8 cellular contexts compared by ENCODE assay signal in the genomic region with DNA sequence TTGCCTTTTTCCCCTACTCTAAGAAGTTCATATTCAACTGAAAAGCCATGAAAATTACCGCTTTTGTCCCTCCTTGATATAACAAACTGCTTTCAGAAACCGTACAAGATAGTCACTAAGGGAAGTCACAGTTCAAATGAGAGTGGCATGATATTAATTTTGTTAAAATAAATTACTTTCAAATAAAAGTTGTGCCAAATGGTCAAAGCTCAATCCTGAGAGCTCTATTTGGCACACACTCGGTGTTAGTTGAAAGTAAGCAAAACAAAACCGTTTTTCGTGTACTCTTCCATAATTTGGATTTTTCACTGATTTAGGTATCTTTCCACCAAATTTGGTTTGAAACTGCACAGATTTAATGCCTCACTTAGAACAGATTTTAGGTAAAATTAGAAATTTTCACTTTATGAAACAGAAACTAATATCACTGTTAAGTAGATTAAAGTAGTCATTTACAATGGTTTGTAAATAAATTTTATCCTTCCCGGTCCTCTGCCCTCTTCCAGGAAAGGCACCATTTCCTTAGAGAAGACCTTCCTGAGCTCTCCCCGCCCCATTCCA. TPM values are rescaled to one million over a fixed set of nuclear protein-coding genes. Genes with fewer than 3 reads are reported as not detected.
DNase-seq lines count a peak whose midpoint lies in the region; ATAC-seq and TF ChIP-seq lines count a peak whose summit lies in the region.

No MANE protein-coding gene starts in this region.

- DNase-seq in SK-N-MC (ENCODE audit: low read depth, low spot score), result no peak
- no peak for DNase-seq in fibroblast of villous mesenchyme (ENCODE audit: low read depth)
- DNase-seq in sigmoid colon, result no peak
- DNase-seq in activated CD8-positive, alpha-beta memory T cell treated with anti-CD3 and anti-CD28 coated beads, Interleukin-2, amount 50 U/mL, for 4 hours, result no peak
- DNase-seq in sciatic nerve (ENCODE audit: low spot score), result no peak

- peak overlapping the region; percentile 90 for H3K4me3 ChIP-seq in GM12875 (ENCODE audit: low read depth, low read length)
- H3K4me3 ChIP-seq in SK-N-MC, result peak overlapping the region; percentile 85
- peak overlapping the region; percentile 84 for H3K4me3 ChIP-seq in fibroblast of villous mesenchyme (ENCODE audit: low read depth, low read length)
- peak overlapping the region; percentile 61 to 78 (median 69) for H3K4me3 ChIP-seq in sigmoid colon

- H3K27ac ChIP-seq in SK-N-MC, result peak overlapping the region; percentile 67; the same call in 1 of the 2 replicates
- peak overlapping the region; percentile 90 to 97 (median 96) for H3K27ac ChIP-seq in sigmoid colon

- TF ChIP-seq CTCF in GM12875 (IDR thresholded peaks at IDR 0.05; ENCODE audit: borderline replicate concordance, insufficient read depth, low read depth, low read length) (no peak), fibroblast of villous mesenchyme (IDR thresholded peaks at IDR 0.05; ENCODE audit: insufficient read depth, low read depth, low read length) (no peak), sigmoid colon (IDR thresholded peaks at IDR 0.05) (no peak)

- no peak for TF ChIP-seq EP300 in sigmoid colon (IDR thresholded peaks at IDR 0.05)

- H3K9ac ChIP-seq in SK-N-MC (ENCODE audit: insufficient read length), result peak overlapping the region; percentile 86

- H3K36me3 ChIP-seq in SK-N-MC (ENCODE audit: insufficient read depth, low read length) (no peaks in the 10 kb centered on the region), sigmoid colon (no peaks in the 10 kb centered on the region)

- intact Hi-C loops in sigmoid colon (cut with DNase I) (loop anchor here (2.0 to 5.0 kb wide), 4 partner anchors 98 to 423 kb away; a partner anchor contains a TSS), sciatic nerve (cut with DNase I) (no loop called here)

- H3K9me3 ChIP-seq in SK-N-MC (ENCODE audit: low read depth, low read length), result no peaks in the 10 kb centered on the region
- no peaks in the 10 kb centered on the region for H3K9me3 ChIP-seq in sigmoid colon

- no peak for TF ChIP-seq POLR2A in sigmoid colon (IDR thresholded peaks at IDR 0.05)

- WGBS in sigmoid colon, 2 donors, result 5 to 14% methylated on average over 7 of the region's 7 CpGs

- H3K4me1 ChIP-seq in sigmoid colon, result peaks cover 0 to 50% (median 32%) of the 10 kb centered on the region in 4 donors

- H3K27me3 ChIP-seq in sigmoid colon, result no peaks in the 10 kb centered on the region

- no peak for ATAC-seq in HG02588 (IDR thresholded peaks at IDR 0.05; ENCODE audit: unreplicated experiment)
- ATAC-seq in GM19328 (IDR thresholded peaks at IDR 0.05; ENCODE audit: unreplicated experiment), result no peak
- no peak for ATAC-seq in sciatic nerve

RNA-seq across cellular contexts. Expression of a gene that starts 0.7 kb away (rescaled TPM):
- total RNA-seq in fibroblast of villous mesenchyme, result 19.6 and 37.6 TPM in 2 replicates
- 10 to 100 TPM; 30.3 to 39.3 (median 33.8) TPM for total RNA-seq in sigmoid colon
- polyA plus RNA-seq in sigmoid colon, result 10 to 100 TPM; 12.6 to 14.4 (median 14.1) TPM
- 35.6 TPM for total RNA-seq in sciatic nerve
